ENCODE assay signal across 18 cellular contexts in the genomic region with DNA sequence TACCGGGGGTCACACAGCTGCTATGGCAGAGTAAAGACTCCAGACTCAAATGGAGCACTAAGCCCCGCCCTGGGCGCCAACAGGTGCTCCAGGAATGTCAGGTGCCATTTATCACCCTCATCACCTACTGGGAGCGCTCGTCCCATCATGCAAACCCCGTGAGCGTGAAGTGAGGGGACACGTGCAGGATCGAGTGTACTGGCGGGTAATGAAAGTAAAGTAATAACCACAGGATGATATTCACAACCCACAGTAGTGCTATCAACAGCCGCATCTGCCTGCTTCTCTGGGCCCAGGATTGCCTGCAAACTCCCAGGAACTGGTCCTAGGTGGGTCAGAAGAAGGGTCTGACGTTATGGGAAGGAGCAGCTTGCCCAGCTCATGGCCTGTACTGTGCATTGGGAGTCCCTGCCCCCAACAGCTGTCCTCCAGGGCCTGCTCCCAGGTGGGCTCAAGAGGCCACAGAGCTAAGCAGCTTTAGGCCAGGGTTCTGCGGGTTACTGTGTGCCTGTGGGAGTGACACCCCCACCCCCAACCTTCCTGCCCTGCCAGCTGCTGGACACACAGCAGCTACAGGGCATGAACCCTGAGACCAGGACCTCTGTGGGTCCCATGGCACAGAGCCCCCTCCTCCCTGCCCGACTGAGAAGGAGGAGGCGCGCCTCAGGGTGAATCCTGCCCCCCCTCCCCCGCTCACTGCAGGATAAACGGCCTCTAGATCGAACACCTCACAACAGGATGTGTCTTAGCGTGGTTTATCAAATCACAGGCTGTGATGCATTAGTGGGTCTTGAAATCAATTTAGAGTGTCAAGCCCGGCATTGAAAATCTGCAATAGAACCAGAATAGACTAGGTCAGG.
"Had no signal": no experiment of that assay in that cellular context is flagged by ENCODE, and none has a peak within 500 bp of the region (broad histone marks: within the 10 kb centered on the region; RNA-seq: fewer than 3 reads in every experiment).

No MANE protein-coding gene starts in this region.

- H3K9me3 ChIP-seq: breast epithelium, heart left ventricle, left ventricle myocardium inferior, pancreas, suprapubic skin, transverse colon, uterus had no signal

- H3K27me3 ChIP-seq: pancreas, transverse colon, uterus had no signal

- ATAC-seq: heart left ventricle; pancreas; sciatic nerve; stimulated activated naive CD8-positive, alpha-beta T cell treated with anti-CD3 and anti-CD28 coated beads, Interleukin-15, amount 100 ng/mL, for 72 hours had no signal

- H3K4me1 Mint-ChIP-seq: activated naive CD4-positive, alpha-beta T cell treated with anti-CD3 and anti-CD28 coated beads, Interleukin-2, amount 50 U/mL, for 24 hours; stimulated activated naive CD8-positive, alpha-beta T cell treated with anti-CD3 and anti-CD28 coated beads, Interleukin-15, amount 100 ng/mL, for 72 hours had no signal

- DNase-seq: activated CD4-positive, alpha-beta T cell treated with anti-CD3 and anti-CD28 coated beads, Interleukin-2, amount 50 U/mL, for 48 hours; activated gamma-delta T cell; cortex of kidney; heart left ventricle; left ventricle myocardium inferior; pancreas; stimulated activated CD4-positive, alpha-beta T cell treated with anti-CD3 and anti-CD28 coated beads, Interleukin-4, amount 100 ng/mL, for 1 hour; stimulated activated naive CD8-positive, alpha-beta T cell treated with anti-CD3 and anti-CD28 coated beads, Interleukin-15, amount 100 ng/mL, for 72 hours; transverse colon; uterus had no signal

- H3K27ac ChIP-seq: breast epithelium, heart left ventricle, left ventricle myocardium inferior, pancreas, suprapubic skin, transverse colon, uterus had no signal

- H3K4me3 ChIP-seq: breast epithelium, heart left ventricle, left ventricle myocardium inferior, pancreas, smooth muscle cell, suprapubic skin, transverse colon, uterus had no signal

- FAIRE-seq: astrocyte, endometrium, frontal cortex, pancreas had no signal

- H3K36me3 ChIP-seq: breast epithelium, heart left ventricle, left ventricle myocardium inferior, pancreas, suprapubic skin, transverse colon, uterus had no signal

- H3K27ac Mint-ChIP-seq: activated naive CD4-positive, alpha-beta T cell treated with anti-CD3 and anti-CD28 coated beads, Interleukin-2, amount 50 U/mL, for 24 hours had no signal

- H3K9me3 Mint-ChIP-seq: activated naive CD4-positive, alpha-beta T cell treated with anti-CD3 and anti-CD28 coated beads, Interleukin-2, amount 50 U/mL, for 24 hours; stimulated activated naive CD8-positive, alpha-beta T cell treated with anti-CD3 and anti-CD28 coated beads, Interleukin-15, amount 100 ng/mL, for 72 hours had no signal

- H3K4me2 ChIP-seq: smooth muscle cell had no signal

- H3K4me1 ChIP-seq: breast epithelium, heart left ventricle, left ventricle myocardium inferior, pancreas, transverse colon, uterus had no signal

- H3K36me3 Mint-ChIP-seq: activated naive CD4-positive, alpha-beta T cell treated with anti-CD3 and anti-CD28 coated beads, Interleukin-2, amount 50 U/mL, for 24 hours had no signal

- H3K4me3 Mint-ChIP-seq: activated naive CD4-positive, alpha-beta T cell treated with anti-CD3 and anti-CD28 coated beads, Interleukin-2, amount 50 U/mL, for 24 hours; stimulated activated naive CD8-positive, alpha-beta T cell treated with anti-CD3 and anti-CD28 coated beads, Interleukin-15, amount 100 ng/mL, for 72 hours had no signal
